8 cellular contexts compared by ENCODE assay signal in the genomic region with DNA sequence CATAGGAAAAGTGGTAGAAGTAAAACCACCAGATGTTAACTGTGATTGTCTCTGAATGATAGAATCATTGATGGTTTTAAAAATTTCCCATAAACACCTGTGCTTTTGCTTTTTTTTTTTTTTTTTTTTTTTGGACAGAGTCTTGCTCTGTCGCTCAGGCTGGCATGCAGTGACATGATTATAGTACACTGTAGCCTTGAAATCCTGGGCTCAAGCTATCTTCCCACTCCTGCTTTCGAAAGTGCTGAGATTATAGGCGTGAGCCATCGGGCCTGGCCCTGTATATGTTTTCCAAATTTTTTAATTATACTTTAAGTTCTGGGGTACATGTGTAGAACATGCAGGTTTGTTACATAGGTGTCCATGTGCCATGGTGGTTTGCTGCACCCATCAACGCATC.
"Had no signal": no experiment of that assay in that cellular context is flagged by ENCODE, and none has a peak within 500 bp of the region (broad histone marks: within the 10 kb centered on the region; RNA-seq: fewer than 3 reads in every experiment).

No MANE protein-coding gene starts in this region.

- H3K9me3 ChIP-seq: HAP-1 had no signal

- ATAC-seq: HCT116, HepG2 had no signal

- DNase-seq: GM23248, GOT3, H7, HFFc6 had no signal

- FAIRE-seq: HepG2 had no signal

- H3K27ac ChIP-seq: GM23248, HL-60 had no signal

- H3K4me3 ChIP-seq: GM23248, HAP-1 had no signal

- H3K36me3 ChIP-seq: HAP-1 had no signal
